ENCODE assay signal across 8 cellular contexts in the genomic region with DNA sequence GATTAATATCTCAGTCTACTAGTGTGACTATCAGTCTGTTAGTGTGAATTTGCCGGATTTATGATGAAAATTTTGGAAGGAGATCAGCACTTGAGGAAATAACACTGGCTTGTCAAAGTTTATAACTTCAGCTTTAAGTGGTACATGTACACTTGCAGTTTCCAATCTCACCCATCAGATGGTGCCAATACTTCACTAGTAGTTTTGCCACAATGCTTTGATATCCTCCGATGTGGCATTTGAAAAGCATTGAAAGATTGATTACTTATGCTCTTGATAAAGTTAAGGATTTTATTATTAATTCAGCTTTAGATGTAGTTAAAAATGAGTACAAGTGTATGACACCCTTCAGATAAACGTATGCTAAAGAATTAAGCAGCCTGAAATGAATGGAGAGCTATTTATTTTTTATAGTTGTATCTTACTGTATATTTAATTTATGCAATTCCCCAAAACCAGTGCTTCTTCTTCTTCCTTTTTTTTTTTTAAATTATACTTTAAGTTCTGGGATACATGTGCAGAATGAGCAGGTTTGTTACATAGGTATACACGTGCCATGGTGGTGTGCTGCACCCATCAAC.
DNase-seq lines count a peak whose midpoint lies in the region; ATAC-seq lines count a peak whose summit lies in the region.

No MANE protein-coding gene starts in this region.

- H3K4me3 ChIP-seq in SJCRH30: no peak overlapping the region

- H3K27me3 ChIP-seq in SJCRH30: no peaks in the 10 kb centered on the region

- H3K9me3 ChIP-seq in SJCRH30 (replicated peaks): 0 out of 2 replicates have a peak, but pooled peaks cover 6% of the 10 kb centered on the region

- H3K27ac ChIP-seq in SJCRH30: no peak overlapping the region

- peak; percentile 43 for DNase-seq in stimulated activated CD4-positive, alpha-beta T cell treated with anti-CD3 and anti-CD28 coated beads, Interleukin-4, amount 100 ng/mL, for 24 hours
- no peak for DNase-seq in stimulated activated CD4-positive, alpha-beta T cell treated with anti-CD3 and anti-CD28 coated beads, Interleukin-12 subunit alpha, Interleukin-12 subunit beta, amount 100 ng/mL, for 4 hours
- peak; percentile 57 for DNase-seq in NCI-H1105 (lab: John Stamatoyannopoulos, UW)
- peak; percentile 34 to 79 for DNase-seq in SJCRH30
- DNase-seq in dedifferentiated amniotic fluid mesenchymal stem cell (ENCODE audit: extremely low spot score): peak; percentile 65
- peak; percentile 74 for DNase-seq in middle frontal gyrus (ENCODE audit: extremely low spot score, low spot score)

- ATAC-seq in HG02759 (IDR thresholded peaks at IDR 0.05; ENCODE audit: unreplicated experiment) (no peak), GM19455 (IDR thresholded peaks at IDR 0.05; ENCODE audit: unreplicated experiment) (no peak)

- H3K4me1 ChIP-seq in SJCRH30: no peaks in the 10 kb centered on the region

- H3K36me3 ChIP-seq in SJCRH30: no peaks in the 10 kb centered on the region
